Comparison of ENCODE assay signal across 24 cellular contexts in genomic region chr2:65020943-65021528, GRCh38.
"Had no signal": no experiment of that assay in that cellular context is flagged by ENCODE, and none has a peak within 500 bp of the region (broad histone marks: within the 10 kb centered on the region; RNA-seq: fewer than 3 reads in every experiment).

No MANE protein-coding gene starts in this region.

- H3K27me3 Mint-ChIP-seq: activated B cell treated with CpG ODN at 0.5 μM for 24 hours; activated CD4-positive, alpha-beta T cell treated with anti-CD3 and anti-CD28 coated beads, Interleukin-2, amount 10 ng/mL, durations not matched to agents 24 days and 14 days; activated CD8-positive, alpha-beta memory T cell treated with anti-CD3 and anti-CD28 coated beads, Interleukin-2, amount 10 ng/mL, durations not matched to agents 7 days and 5 days; activated naive CD8-positive, alpha-beta T cell; activated T-cell treated with anti-CD3 and anti-CD28 coated beads, Interleukin-2, amount 50 U/mL, for 24 hours; T-helper 17 cell had no signal

- H3K4me1 Mint-ChIP-seq: T-helper 17 cell had no signal

- H3K27ac Mint-ChIP-seq: activated B cell treated with CpG ODN at 0.5 μM for 24 hours; activated CD4-positive, alpha-beta T cell treated with anti-CD3 and anti-CD28 coated beads, Interleukin-2, amount 10 ng/mL, durations not matched to agents 24 days and 14 days; activated CD8-positive, alpha-beta memory T cell treated with anti-CD3 and anti-CD28 coated beads, Interleukin-2, amount 10 ng/mL, durations not matched to agents 7 days and 5 days; activated naive CD8-positive, alpha-beta T cell; activated T-cell treated with anti-CD3 and anti-CD28 coated beads, Interleukin-2, amount 50 U/mL, for 24 hours; activated T-helper 1 cell treated with anti-CD3 and anti-CD28 coated beads, Interleukin-12 subunit alpha, Interleukin-12 subunit beta, Interleukin-2, Interleukin-4 antibody, amounts not matched to agents 30 ng/mL and 10 ng/mL and 1 ng/mL, durations not matched to agents 14 hours and 24 hours and 36 hours had no signal

- H3K9me3 Mint-ChIP-seq: activated B cell treated with CpG ODN at 0.5 μM for 24 hours; activated CD4-positive, alpha-beta T cell treated with anti-CD3 and anti-CD28 coated beads, Interleukin-2, amount 10 ng/mL, durations not matched to agents 24 days and 14 days; activated T-cell treated with anti-CD3 and anti-CD28 coated beads, Interleukin-2, amount 50 U/mL, for 24 hours; activated T-helper 1 cell treated with anti-CD3 and anti-CD28 coated beads, Interleukin-12 subunit alpha, Interleukin-12 subunit beta, Interleukin-2, Interleukin-4 antibody, amounts not matched to agents 30 ng/mL and 10 ng/mL and 1 ng/mL, durations not matched to agents 14 hours and 24 hours and 36 hours; brain had no signal

- DNase-seq: activated B cell treated with CpG ODN at 0.5 μM for 24 hours; activated CD4-positive, alpha-beta T cell treated with anti-CD3 and anti-CD28 coated beads for 1 hour; activated CD4-positive, alpha-beta T cell treated with anti-CD3 and anti-CD28 coated beads, Interleukin-2, amount 10 ng/mL, durations not matched to agents 24 days and 14 days; activated CD4-positive, alpha-beta T cell treated with anti-CD3 and anti-CD28 coated beads, Interleukin-2, amount 50 U/mL, for 48 hours; activated CD8-positive, alpha-beta memory T cell treated with anti-CD3 and anti-CD28 coated beads, Interleukin-2, amount 10 ng/mL, durations not matched to agents 7 days and 5 days; activated effector memory CD4-positive, alpha-beta T cell treated with Interleukin-2 at 50 U/mL for 16 hours; activated naive CD4-positive, alpha-beta T cell treated with Interleukin-2 at 50 U/mL for 16 hours; activated T-cell treated with anti-CD3 and anti-CD28 coated beads, Interleukin-2, amount 50 U/mL, for 24 hours; amygdala; KG1; MV-4-11; NCI-H1092 treated with DMSO at 0.1 percent for 48 hours; NCI-H1436; NCI-H1694 treated with DMSO at 0.1 percent for 48 hours; NCI-H2029 treated with DMSO at 0.1 percent for 48 hours; NCI-H446; NCI-H524; PC-3; SHP77 treated with DMSO at 0.1 percent for 48 hours; T-helper 17 cell; T-helper 9 cell had no signal

- H3K4me3 Mint-ChIP-seq: activated B cell treated with CpG ODN at 0.5 μM for 24 hours; activated CD4-positive, alpha-beta T cell treated with anti-CD3 and anti-CD28 coated beads, Interleukin-2, amount 10 ng/mL, durations not matched to agents 24 days and 14 days; activated CD8-positive, alpha-beta memory T cell treated with anti-CD3 and anti-CD28 coated beads, Interleukin-2, amount 10 ng/mL, durations not matched to agents 7 days and 5 days; activated naive CD8-positive, alpha-beta T cell; activated T-cell treated with anti-CD3 and anti-CD28 coated beads, Interleukin-2, amount 50 U/mL, for 24 hours; activated T-helper 1 cell treated with anti-CD3 and anti-CD28 coated beads, Interleukin-12 subunit alpha, Interleukin-12 subunit beta, Interleukin-2, Interleukin-4 antibody, amounts not matched to agents 30 ng/mL and 10 ng/mL and 1 ng/mL, durations not matched to agents 14 hours and 24 hours and 36 hours; brain; T-helper 17 cell had no signal

- ATAC-seq: activated CD8-positive, alpha-beta memory T cell treated with anti-CD3 and anti-CD28 coated beads, Interleukin-2, amount 10 ng/mL, durations not matched to agents 7 days and 5 days; PC-3; T-helper 17 cell had no signal
